ENCODE assay signal across 8 cellular contexts in the genomic region with DNA sequence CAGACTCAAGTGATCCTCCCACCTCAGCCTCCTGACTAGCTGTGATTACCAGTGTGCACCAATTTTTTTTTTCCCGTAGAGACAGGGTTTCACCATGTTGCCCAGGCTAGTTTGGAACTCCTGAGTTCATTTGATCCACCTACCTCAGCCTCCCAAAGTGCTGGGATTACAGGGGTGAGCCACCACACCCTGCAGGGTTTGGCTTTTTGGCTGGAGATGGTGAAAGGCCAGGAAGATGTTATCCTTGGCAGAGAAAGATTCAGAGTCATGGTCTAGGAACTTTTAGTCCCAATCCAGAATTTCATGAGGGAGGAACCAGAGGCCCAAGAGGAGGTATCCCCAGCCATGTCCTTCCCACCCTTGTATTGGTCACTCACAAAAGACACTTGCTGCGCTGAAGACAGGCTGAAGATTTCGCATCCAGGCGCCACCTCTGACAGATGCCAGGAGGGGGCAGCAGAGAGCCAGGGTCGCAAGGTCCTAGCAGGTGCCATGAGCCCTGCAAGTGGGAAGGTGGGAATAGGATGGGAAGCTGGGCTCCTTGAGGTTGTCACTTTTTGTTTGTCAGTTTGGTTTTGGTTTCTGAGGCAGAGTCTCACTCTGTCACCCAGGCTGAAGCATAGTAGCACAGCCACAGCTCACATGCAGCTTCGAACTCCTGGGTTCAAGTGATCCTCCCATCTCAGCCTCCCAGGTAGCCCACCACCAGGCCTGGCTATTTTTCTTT. TPM values are rescaled to one million over a fixed set of nuclear protein-coding genes. Genes with fewer than 3 reads are reported as not detected.
DNase-seq lines count a peak whose midpoint lies in the region; ATAC-seq, FAIRE-seq and TF ChIP-seq lines count a peak whose summit lies in the region.
"Not testable (repeated sequence)": the region's sequence is repeated elsewhere in the genome, so short reads cannot be mapped to it uniquely, and the experiment has no call there.

No MANE protein-coding gene starts in this region.

- H3K79me2 ChIP-seq in Karpas-422 (ENCODE audit: low read length) = not testable (repeated sequence)

- not testable (repeated sequence) for H3K27ac ChIP-seq in Karpas-422 (ENCODE audit: low read length)

- peaks cover 33% of the 10 kb centered on the region for H3K4me1 ChIP-seq in Karpas-422 (ENCODE audit: low read length)

- not testable (repeated sequence) for H3K27me3 ChIP-seq in Karpas-422 (ENCODE audit: low read length)

- ATAC-seq in sciatic nerve = peak; percentile 94

- H3K36me3 ChIP-seq in Karpas-422 (ENCODE audit: insufficient read depth, low read length) = not testable (repeated sequence)

- not testable (repeated sequence) for H3K4me2 ChIP-seq in Karpas-422 (ENCODE audit: low read depth, low read length, poor library complexity, severe bottlenecking)

- not testable (repeated sequence) for H3K4me3 ChIP-seq in Karpas-422 (ENCODE audit: low read length); cardiac fibroblast (replicated peaks in 1 of 2; ENCODE audit: low read depth in 2 of 2, low read length in 2 of 2)

- FAIRE-seq in urothelium cell line (lab: Jason Lieb, UNC) = not testable (repeated sequence)

- not testable (repeated sequence) for H3K9me3 ChIP-seq in Karpas-422 (ENCODE audit: low read length)

- TF ChIP-seq CTCF in GM10266 (IDR thresholded peaks at IDR 0.05; ENCODE audit: control insufficient read depth, insufficient read depth, low read depth, missing control alignments) = peak; percentile 98
- TF ChIP-seq CTCF in cardiac fibroblast (IDR thresholded peaks at IDR 0.05; ENCODE audit: low read depth, low read length) = peak; percentile 99

- DNase-seq in GM10266 (ENCODE audit: extremely low spot score) (peak; percentile 73), Karpas-422 (peak; percentile 91), NOMO-1 treated with DMSO at 0.1 percent for 48 hours (lab: John Stamatoyannopoulos, UW; ENCODE audit: unreplicated experiment) (peak; percentile 53), cardiac fibroblast (ENCODE audit: low read depth in 2 of 2) (peak; percentile 81 to 82), iPS-NIHi11 (ENCODE audit: low spot score) (peak; percentile 90), sciatic nerve (ENCODE audit: low spot score) (peak; percentile 91), urothelium cell line (ENCODE audit: low spot score) (peak; percentile 87)
- DNase-seq in activated CD4-positive, alpha-beta T cell treated with anti-CD3 and anti-CD28 coated beads, Interleukin-2, amount 50 U/mL, for 24 hours (ENCODE audit: low read depth in 1 of 2, low spot score in 1 of 2) = peak; percentile 69 to 72

- H2AFZ ChIP-seq in Karpas-422 (ENCODE audit: low read length) = not testable (repeated sequence)

- H3K9ac ChIP-seq in Karpas-422 (ENCODE audit: low read length) = not testable (repeated sequence)

- intact Hi-C loops in sciatic nerve (cut with DNase I) = loop anchor here (10.0 kb wide), 1 partner anchor 208 kb away; a partner anchor contains a TSS

- H3K9me2 ChIP-seq in Karpas-422 (replicated peaks; ENCODE audit: insufficient read depth, low read length) = not testable (repeated sequence)

- not testable (repeated sequence) for H4K20me1 ChIP-seq in Karpas-422 (ENCODE audit: insufficient read depth, low read depth, low read length)

RNA-seq across cellular contexts. Expression of a gene that starts 13.5 kb away (rescaled TPM):
- 51.4 and 85.6 TPM in 2 replicates for total RNA-seq in Karpas-422 (2014; rRNA removed; shearing (Covaris generic); ENCODE audit: low replicate concordance)
- 47.1 TPM for total RNA-seq in sciatic nerve

RNA-seq across cellular contexts. Expression of a gene that starts 32.8 kb away (rescaled TPM):
- 47.6 and 54.8 TPM in 2 replicates for total RNA-seq in Karpas-422 (2014; rRNA removed; shearing (Covaris generic); ENCODE audit: low replicate concordance)
- 26.0 TPM for total RNA-seq in sciatic nerve

RNA-seq across cellular contexts. Expression of a gene that starts 55.8 kb away (rescaled TPM):
- 30.7 and 32.5 TPM in 2 replicates for total RNA-seq in Karpas-422 (2014; rRNA removed; shearing (Covaris generic); ENCODE audit: low replicate concordance)
- 27.4 TPM for total RNA-seq in sciatic nerve
